In genomic region chr5:178282391-178282790, GRCh38 we compare ENCODE assay signal across 21 cellular contexts. TPM values are rescaled to one million over a fixed set of nuclear protein-coding genes. Genes with fewer than 3 reads are reported as not detected.
DNase-seq lines count a peak whose midpoint lies in the region; ATAC-seq and TF ChIP-seq lines count a peak whose summit lies in the region.
"Had no signal": no experiment of that assay in that cellular context is flagged by ENCODE, and none has a peak within 500 bp of the region (broad histone marks: within the 10 kb centered on the region; RNA-seq: fewer than 3 reads in every experiment).

No MANE protein-coding gene starts in this region.

- no peak overlapping the region for H4K5ac ChIP-seq in mesendoderm (ENCODE audit: low read length)

- H3K4me1 ChIP-seq in osteoblast (ENCODE audit: insufficient read depth, low read length) (no peaks in the 10 kb centered on the region), mesendoderm (ENCODE audit: control insufficient read depth, low read depth, low read length) (no peaks in the 10 kb centered on the region)

- peaks cover 4 to 9% (median 6%) of the 10 kb centered on the region in 7 donors for H3K9me3 Mint-ChIP-seq in CD14-positive monocyte

- H2AFZ ChIP-seq in osteoblast (ENCODE audit: low read length): no peak overlapping the region

- H2AK5ac ChIP-seq in mesendoderm (ENCODE audit: low read length): no peak overlapping the region

- H3K4me1 Mint-ChIP-seq in CD14-positive monocyte: peaks cover 8% of the 10 kb centered on the region
- peaks cover 6% of the 10 kb centered on the region for H3K4me1 Mint-ChIP-seq in T-helper 17 cell

- H3K79me2 ChIP-seq in osteoblast (ENCODE audit: insufficient read depth, low read length) (no peaks in the 10 kb centered on the region), mesendoderm (ENCODE audit: control insufficient read depth, insufficient read depth, low read length) (no peaks in the 10 kb centered on the region)

- no CpG with 5 or more reads among the region's 4 CpGs for WGBS in mesendoderm (ENCODE audit: extremely low coverage, insufficient coverage, low lambda C conversion rate)

- H3K9me3 ChIP-seq in osteoblast (ENCODE audit: low read depth, low read length) (no peaks in the 10 kb centered on the region), T-helper 17 cell (ENCODE audit: control insufficient read depth, low read length, poor library complexity, severe bottlenecking) (no peaks in the 10 kb centered on the region)

- peak; percentile 36 for DNase-seq in CD14-positive monocyte (ENCODE audit: low spot score)
- DNase-seq in NB4 (ENCODE audit: low read depth): peak; percentile 15
- DNase-seq in cerebellum (ENCODE audit: low spot score): peak; percentile 39
- peak; percentile 55 for DNase-seq in osteoblast (ENCODE audit: insufficient read length, low spot score, missing footprints)
- DNase-seq in mesendoderm: no peak
- no peak for DNase-seq in T-helper 17 cell
- DNase-seq in omental fat pad (ENCODE audit: low spot score): no peak
- DNase-seq: DMS53, GF-D8, H7, KBM-7, MM.1S, NCI-H1092, NCI-H1436, NCI-H1930, NCI-H524, NCI-H774, PC-3, SIG-M5, SK-N-SH had no signal

- no peak overlapping the region for H4K8ac ChIP-seq in mesendoderm (ENCODE audit: low read depth, low read length)

- no peak overlapping the region for H3K56ac ChIP-seq in mesendoderm (ENCODE audit: low read length)

- H3K79me1 ChIP-seq in mesendoderm (ENCODE audit: low read length): no peaks in the 10 kb centered on the region

- H3K36me3 Mint-ChIP-seq in CD14-positive monocyte: no peaks in the 10 kb centered on the region
- peaks cover 2% of the 10 kb centered on the region for H3K36me3 Mint-ChIP-seq in T-helper 17 cell (ENCODE audit: low read depth)

- no peak overlapping the region for H2BK5ac ChIP-seq in mesendoderm (ENCODE audit: low read length)

- H3K36me3 ChIP-seq in osteoblast (ENCODE audit: insufficient read depth, low read length) (no peaks in the 10 kb centered on the region), mesendoderm (ENCODE audit: control insufficient read depth, insufficient read depth, low read length) (no peaks in the 10 kb centered on the region)

- H3K4ac ChIP-seq in mesendoderm (ENCODE audit: low read depth, low read length): no peak overlapping the region

- H3K27me3 Mint-ChIP-seq in CD14-positive monocyte (ENCODE audit: low read depth in 3 of 3) (peaks cover 0 to 3% (median 2%) of the 10 kb centered on the region in 3 donors), T-helper 17 cell (peaks cover 34% of the 10 kb centered on the region)

- no peak overlapping the region for H3K27ac ChIP-seq in osteoblast (ENCODE audit: low read depth, low read length)
- no peak overlapping the region for H3K27ac ChIP-seq in mesendoderm (ENCODE audit: low read depth, low read length)
- H3K27ac ChIP-seq: C4-2B had no signal

- H3K18ac ChIP-seq in mesendoderm (ENCODE audit: low read length): no peak overlapping the region

- TF ChIP-seq CTCF in CD14-positive monocyte (IDR thresholded peaks at IDR 0.05) (no peak), NB4 (IDR thresholded peaks at IDR 0.05; ENCODE audit: low read depth, low read length) (no peak), osteoblast (IDR thresholded peaks at IDR 0.05; ENCODE audit: extremely low read depth, low read depth, low read length) (no peak), omental fat pad (IDR thresholded peaks at IDR 0.05) (no peak)

- H3K27me3 ChIP-seq in osteoblast (ENCODE audit: insufficient read depth, low read length) (peaks cover 8% of the 10 kb centered on the region), mesendoderm (ENCODE audit: insufficient read depth, low read length, poor library complexity) (no peaks in the 10 kb centered on the region)

- no peak overlapping the region for H3K4me3 Mint-ChIP-seq in CD14-positive monocyte
- H3K4me3 Mint-ChIP-seq in T-helper 17 cell: no peak overlapping the region

- H3K27ac Mint-ChIP-seq in CD14-positive monocyte: peak overlapping the region in 1 of 7 donors; percentile 39
- no peak overlapping the region for H3K27ac Mint-ChIP-seq in T-helper 17 cell

- H3K4me2 ChIP-seq in osteoblast (ENCODE audit: insufficient read depth, low read length) (no peak overlapping the region), mesendoderm (ENCODE audit: low read length) (no peak overlapping the region)
- H3K4me2 ChIP-seq: SK-N-SH had no signal

- no peaks in the 10 kb centered on the region for H4K20me1 ChIP-seq in osteoblast (ENCODE audit: insufficient read depth, low read length)

- ATAC-seq in T-helper 17 cell (no peak), omental fat pad (ENCODE audit: low FRiP score) (no peak)
- ATAC-seq: PC-3 had no signal

- intact Hi-C loops in CD14-positive monocyte (cut with micrococcal nuclease): loop anchor here (2.0 to 5.0 kb wide), 2 partner anchors 308 to 560 kb away; partner anchors contain the start of gene COL23A1 (in 1 of the 2)

- H2BK15ac ChIP-seq in mesendoderm (replicated peaks; ENCODE audit: low read depth): no peak overlapping the region

- H3K4me3 ChIP-seq in NB4 (ENCODE audit: low read depth, low read length): no peak overlapping the region
- no peak overlapping the region for H3K4me3 ChIP-seq in osteoblast (ENCODE audit: insufficient read depth, low read length)
- no peak overlapping the region for H3K4me3 ChIP-seq in mesendoderm (ENCODE audit: low read length)

- no peak for TF ChIP-seq POLR2A in NB4 (IDR thresholded peaks at IDR 0.05; ENCODE audit: extremely low read depth, insufficient read length)

- no peak overlapping the region for H3K23ac ChIP-seq in mesendoderm (ENCODE audit: low read length)

- no peak overlapping the region for H2BK120ac ChIP-seq in mesendoderm (ENCODE audit: low read depth, low read length)

- no peak overlapping the region for H3K9ac ChIP-seq in mesendoderm (ENCODE audit: low read length)
- H3K9ac ChIP-seq: SK-N-SH had no signal

RNA-seq across cellular contexts. Expression of gene PHYKPL, which starts 49.8 kb away (rescaled TPM):
- 10 to 100 TPM; 39.2 to 43.0 TPM for polyA plus RNA-seq in CD14-positive monocyte
- total RNA-seq in cerebellum (32.4 TPM), osteoblast (35.1 and 36.5 TPM in 2 replicates), T-helper 17 cell (100 to 1,000 TPM in 1 of 2 donors, 10 to 100 TPM in 1; 86.9 to 107 TPM), omental fat pad (100 to 1,000 TPM in 1 of 4 donors, 10 to 100 TPM in 3; 62.3 to 104 (median 82.0) TPM)
- 8.1 TPM for polyA plus RNA-seq in mesendoderm (2013, experiment 1 of 2)
- polyA plus RNA-seq in mesendoderm (2013, experiment 2 of 2): 6.6 TPM

Comparison
In these comparisons a context has a peak if more than half of its experiments do, and no peak if none do; other contexts are left out.
1. DNase-seq: peak in CD14-positive monocyte (single experiment), NB4 (single experiment), cerebellum (single experiment) and osteoblast (single experiment); none in mesendoderm (single experiment), T-helper 17 cell (0 of 3) and omental fat pad (single experiment).